16 cellular contexts compared by ENCODE assay signal in the genomic region with DNA sequence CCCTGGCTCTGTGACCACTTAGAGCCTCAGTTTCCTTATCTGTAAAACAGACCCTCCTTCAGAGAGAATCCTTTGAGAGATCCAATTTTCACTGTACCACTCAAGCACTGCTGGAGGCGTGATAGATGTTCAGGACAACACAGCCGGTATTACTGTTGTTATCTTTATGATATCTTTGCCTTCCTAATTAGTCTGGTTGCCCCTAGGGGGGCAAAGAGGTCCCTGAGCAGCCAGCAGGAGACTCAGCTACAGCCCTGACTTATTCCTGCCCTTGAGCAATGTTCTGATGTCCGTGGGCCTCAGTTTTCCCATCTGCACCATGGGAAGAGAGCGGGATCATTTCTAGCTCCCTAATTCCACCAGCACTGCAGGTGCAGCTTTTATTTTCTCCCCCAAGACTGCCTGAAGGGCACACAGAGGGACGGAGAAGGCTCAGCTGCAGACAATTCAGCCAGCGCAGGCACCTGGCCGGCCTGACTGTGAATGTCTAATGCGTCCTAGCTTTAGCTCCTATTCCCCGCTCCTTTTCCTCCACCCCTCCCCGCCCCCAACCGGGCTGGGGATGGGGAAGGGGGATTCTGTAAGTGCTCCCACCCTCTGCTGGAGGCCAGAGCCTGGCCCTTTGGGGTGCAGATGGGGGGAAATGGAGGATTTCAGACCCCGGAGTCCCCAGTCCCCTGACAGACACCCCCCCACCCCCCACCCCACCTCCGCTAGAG. TPM values are rescaled to one million over a fixed set of nuclear protein-coding genes. Genes with fewer than 3 reads are reported as not detected.
DNase-seq lines count a peak whose midpoint lies in the region; ATAC-seq and TF ChIP-seq lines count a peak whose summit lies in the region.
"Had no signal": no experiment of that assay in that cellular context is flagged by ENCODE, and none has a peak within 500 bp of the region (broad histone marks: within the 10 kb centered on the region; RNA-seq: fewer than 3 reads in every experiment).

No MANE protein-coding gene starts in this region.

- CTCF ChIA-PET in mammary epithelial cell (lab: Charles Lee; ENCODE audit: low non-redundant PET) (no interaction called here), PC-3 (lab: Charles Lee) (no interaction called here)

- POLR2A ChIA-PET in PC-3 (lab: Charles Lee; ENCODE audit: unreplicated experiment): no interaction called here

- H3K4me3 ChIP-seq in breast epithelium: no peak overlapping the region
- H3K4me3 ChIP-seq in mammary epithelial cell (replicated peaks in 1 of 3; ENCODE audit: insufficient read depth in 1 of 3, low read depth in 2 of 3, low read length in 3 of 3): no peak overlapping the region
- H3K4me3 ChIP-seq in PC-3 (ENCODE audit: low read length): no peak overlapping the region
- H3K4me3 ChIP-seq in transverse colon: no peak overlapping the region
- no peak overlapping the region for H3K4me3 ChIP-seq in colonic mucosa

- H3K9me2 ChIP-seq in PC-3 (replicated peaks; ENCODE audit: low read length): no peaks in the 10 kb centered on the region

- no peak for TF ChIP-seq EP300 in transverse colon (IDR thresholded peaks at IDR 0.05; ENCODE audit: low read depth)

- intact Hi-C loops in breast epithelium (cut with DNase I; ENCODE audit: low total_unique reads): no loop called here
- intact Hi-C loops in mammary epithelial cell (cut with micrococcal nuclease): no loop called here
- intact Hi-C loops in PC-3 (cut with micrococcal nuclease): no loop called here
- intact Hi-C loops in transverse colon (cut with DNase I; ENCODE audit: low total_unique reads): no loop called here
- intact Hi-C loops in colonic mucosa (cut with DNase I): no loop called here

- BruUV-seq in mammary epithelial cell (replicated peaks; lab: Mats Ljungman, UMichigan) (no TSS peak), PC-3 (replicated peaks; lab: Mats Ljungman, UMichigan) (no TSS peak)

- no peak for TF ChIP-seq POLR2A in breast epithelium (IDR thresholded peaks at IDR 0.05)
- TF ChIP-seq POLR2A in transverse colon (IDR thresholded peaks at IDR 0.05): no peak

- H3K4me2 ChIP-seq in mammary epithelial cell (ENCODE audit: insufficient read depth, low read depth, low read length) (no peak overlapping the region), PC-3 (ENCODE audit: low read length) (no peak overlapping the region)

- no peak for DNase-seq in breast epithelium (ENCODE audit: low spot score in 2 of 2)
- no peak for DNase-seq in mammary epithelial cell
- DNase-seq in PC-3: no peak
- DNase-seq in iPS-NIHi7 (ENCODE audit: extremely low spot score): peak; percentile 36
- DNase-seq in transverse colon: no peak
- no peak for DNase-seq in colonic mucosa
- DNase-seq: activated CD8-positive, alpha-beta memory T cell treated with anti-CD3 and anti-CD28 coated beads for 24 hours; activated naive CD4-positive, alpha-beta T cell treated with Interleukin-2 at 50 U/mL for 16 hours; cerebellar nuclear complex; stimulated activated CD4-positive, alpha-beta T cell treated with anti-CD3 and anti-CD28 coated beads, Interleukin-12 subunit alpha, Interleukin-12 subunit beta, amount 100 ng/mL, for 4 hours; stimulated activated CD8-positive, alpha-beta memory T cell treated with anti-CD3 and anti-CD28 coated beads, Interleukin-4, amount 100 ng/mL, for 48 hours; T-helper 9 cell had no signal

- TF ChIP-seq CTCF in breast epithelium (IDR thresholded peaks at IDR 0.05) (no peak), mammary epithelial cell (conservative IDR thresholded peaks at IDR 0.05 in 1 of 2, IDR thresholded peaks at IDR 0.05 in 1 of 2; ENCODE audit: extremely low read depth in 1 of 2, insufficient read depth in 1 of 2, low read depth in 1 of 2, low read length in 2 of 2) (no peak), PC-3 (conservative IDR thresholded peaks at IDR 0.05; ENCODE audit: low read depth, low read length) (no peak), transverse colon (IDR thresholded peaks at IDR 0.05) (no peak), colonic mucosa (IDR thresholded peaks at IDR 0.05) (no peak)

- H3K4me1 ChIP-seq in breast epithelium (peaks cover 0 to 4% of the 10 kb centered on the region in 2 donors), mammary epithelial cell (ENCODE audit: insufficient read depth, low read length) (peaks cover 3% of the 10 kb centered on the region), PC-3 (ENCODE audit: insufficient read depth, low read length) (no peaks in the 10 kb centered on the region), transverse colon (peaks cover 6 to 30% (median 23%) of the 10 kb centered on the region in 4 donors), colonic mucosa (no peaks in the 10 kb centered on the region)

- H3K27ac ChIP-seq in breast epithelium: peak overlapping the region; percentile 88 to 90
- H3K27ac ChIP-seq in mammary epithelial cell (ENCODE audit: insufficient read depth, low read depth, low read length): no peak overlapping the region
- no peak overlapping the region for H3K27ac ChIP-seq in PC-3 (ENCODE audit: low read length)
- H3K27ac ChIP-seq in transverse colon: peak overlapping the region; percentile 46 to 88 (median 72)
- no peak overlapping the region for H3K27ac ChIP-seq in colonic mucosa
- H3K27ac ChIP-seq: HL-60 had no signal

- no peak overlapping the region for H3K9ac ChIP-seq in mammary epithelial cell (ENCODE audit: insufficient read depth, low read length)
- H3K9ac ChIP-seq in PC-3 (ENCODE audit: low read length): no peak overlapping the region
- no peak overlapping the region for H3K9ac ChIP-seq in colonic mucosa (ENCODE audit: low read depth in 2 of 2, low read length in 2 of 2)

- H3K79me2 ChIP-seq in mammary epithelial cell (ENCODE audit: insufficient read depth, low read length): no peaks in the 10 kb centered on the region
- H3K79me2 ChIP-seq in PC-3 (ENCODE audit: low read length): no peaks in the 10 kb centered on the region

- dilution Hi-C loops in mammary epithelial cell (cut with HindIII; ENCODE audit: low sequenced_read_pairs): no loop called here

- H3K9me3 ChIP-seq in breast epithelium (no peaks in the 10 kb centered on the region), mammary epithelial cell (replicated peaks; ENCODE audit: insufficient read depth, low read length) (no peaks in the 10 kb centered on the region), PC-3 (ENCODE audit: low read length) (no peaks in the 10 kb centered on the region), transverse colon (no peaks in the 10 kb centered on the region), colonic mucosa (no peaks in the 10 kb centered on the region)

- ATAC-seq in PC-3 (0 out of 2 replicates have a peak, but pooled peaks have one; percentile 29), HG03095 (IDR thresholded peaks at IDR 0.05; ENCODE audit: unreplicated experiment) (no peak), esophagus mucosa (no peak)
- ATAC-seq: natural killer cell treated with Interleukin-12 subunit alpha and Interleukin-12 subunit beta and Interleukin-15 and Interleukin-18, amount 100 ng/mL, for 72 hours had no signal

- H2AFZ ChIP-seq in mammary epithelial cell (ENCODE audit: low read depth, low read length): no peak overlapping the region
- no peak overlapping the region for H2AFZ ChIP-seq in PC-3 (ENCODE audit: low read length)

- no peaks in the 10 kb centered on the region for H4K20me1 ChIP-seq in mammary epithelial cell (ENCODE audit: insufficient read depth, low read length)
- H4K20me1 ChIP-seq in PC-3 (ENCODE audit: low read length): no peaks in the 10 kb centered on the region

- WGBS in mammary epithelial cell (ENCODE audit: low coverage, missing lambda C conversion rate): 54% methylated on average over 4 of the region's 13 CpGs
- 36% methylated on average over 13 of the region's 13 CpGs; no CpG with 5 or more reads in 1 of the 2 donors for WGBS in transverse colon (ENCODE audit: low coverage in 1 of 2), 2 donors

- in situ Hi-C loops in mammary epithelial cell (cut with MboI; ENCODE audit: low sequenced_read_pairs in 2 of 2) (no loop called here), transverse colon (cut with MboI; ENCODE audit: low pct_ligation_motif_present in 1 of 4, low pct_unique_long_range_greater_than_20kb in 1 of 4, low sequenced_read_pairs in 3 of 4) (no loop called here)

- H3F3A ChIP-seq in PC-3 (ENCODE audit: low read length, unreplicated experiment): no peaks in the 10 kb centered on the region

- H3K27me3 ChIP-seq in breast epithelium (no peaks in the 10 kb centered on the region), mammary epithelial cell (ENCODE audit: insufficient read depth, low read length) (no peaks in the 10 kb centered on the region), PC-3 (ENCODE audit: low read length) (no peaks in the 10 kb centered on the region), transverse colon (peaks cover 5% of the 10 kb centered on the region), colonic mucosa (no peaks in the 10 kb centered on the region)

- H3K36me3 ChIP-seq in breast epithelium (no peaks in the 10 kb centered on the region), mammary epithelial cell (ENCODE audit: insufficient read depth, low read length) (no peaks in the 10 kb centered on the region), PC-3 (ENCODE audit: low read depth, low read length) (no peaks in the 10 kb centered on the region), transverse colon (no peaks in the 10 kb centered on the region), colonic mucosa (no peaks in the 10 kb centered on the region)

RNA-seq across cellular contexts. Expression of a gene that starts 16.3 kb away (rescaled TPM):
- total RNA-seq in breast epithelium (100 to 1,000 TPM; 329 to 407 (median 397) TPM), mammary epithelial cell (100 to 1,000 TPM; 348 to 349 TPM), PC-3 (2014; rRNA removed) (351 and 407 TPM in 2 replicates), transverse colon (100 to 1,000 TPM; 307 to 561 (median 400) TPM), colonic mucosa (100 to 1,000 TPM; 407 to 409 TPM), esophagus mucosa (238 TPM)
- 370 TPM for polyA plus RNA-seq in mammary epithelial cell
- 319 TPM for polyA minus RNA-seq in mammary epithelial cell

RNA-seq across cellular contexts. Expression of a gene that starts 17.0 kb away (rescaled TPM):
- total RNA-seq in breast epithelium (10 to 100 TPM; 25.3 to 65.6 (median 35.1) TPM), mammary epithelial cell (1 to 10 TPM; 4.8 to 7.2 TPM), PC-3 (2014; rRNA removed) (7.7 and 10.0 TPM in 2 replicates), transverse colon (10 to 100 TPM; 31.4 to 70.0 (median 47.5) TPM), colonic mucosa (10 to 100 TPM; 42.8 to 52.4 TPM), esophagus mucosa (6.3 TPM)
- polyA plus RNA-seq in mammary epithelial cell: 0.87 TPM
- polyA minus RNA-seq in mammary epithelial cell: 0.78 TPM

RNA-seq across cellular contexts. Expression of a gene that starts 48.1 kb away (rescaled TPM):
- total RNA-seq in breast epithelium: 10 to 100 TPM; 40.5 to 52.0 (median 42.3) TPM
- 10 to 100 TPM; 68.1 to 91.4 TPM for total RNA-seq in mammary epithelial cell
- 67.4 TPM for polyA plus RNA-seq in mammary epithelial cell
- 86.9 TPM for polyA minus RNA-seq in mammary epithelial cell
- total RNA-seq in PC-3 (2014; rRNA removed): 59.6 and 89.4 TPM in 2 replicates
- total RNA-seq in transverse colon: 100 to 1,000 TPM; 160 to 467 (median 242) TPM
- 100 to 1,000 TPM; 197 to 215 TPM for total RNA-seq in colonic mucosa
- 24.2 TPM for total RNA-seq in esophagus mucosa

Comparison
In these comparisons a context has a peak if more than half of its experiments do, and no peak if none do; other contexts are left out.
1. H3K27ac ChIP-seq: peak in breast epithelium (2 of 2) and transverse colon (4 of 4); none in mammary epithelial cell (single experiment), PC-3 (single experiment) and colonic mucosa (single experiment).